Comparison of ENCODE assay signal across 28 cellular contexts in the genomic region with DNA sequence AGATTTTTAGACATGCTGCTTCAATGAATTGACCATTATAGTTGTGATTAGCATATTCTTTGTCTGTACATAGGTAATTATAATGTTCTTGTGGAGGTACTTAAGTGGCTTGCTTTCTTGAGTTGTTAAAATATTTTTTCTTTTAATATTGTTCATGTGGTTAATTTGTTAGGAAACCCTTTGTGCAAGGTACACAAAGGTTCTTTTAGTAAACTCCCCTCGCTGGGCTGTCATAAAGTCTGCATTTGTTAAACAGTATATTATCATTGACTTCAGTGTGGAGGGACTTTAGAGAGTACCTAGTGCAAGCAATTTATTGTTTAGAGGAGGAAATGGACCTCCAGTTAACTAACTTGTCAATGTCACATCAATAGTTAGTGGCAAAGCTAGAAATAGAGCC.
"Had no signal": no experiment of that assay in that cellular context is flagged by ENCODE, and none has a peak within 500 bp of the region (broad histone marks: within the 10 kb centered on the region; RNA-seq: fewer than 3 reads in every experiment).

No MANE protein-coding gene starts in this region.

- H3K4me3 Mint-ChIP-seq: immature natural killer cell; naive thymus-derived CD8-positive, alpha-beta T cell; nephron; neural crest cell; stimulated activated effector memory CD8-positive, alpha-beta T cell treated with anti-CD3 and anti-CD28 coated beads, Interleukin-12 subunit alpha, Interleukin-12 subunit beta, amount 100 ng/mL, for 72 hours; stimulated activated naive CD8-positive, alpha-beta T cell treated with anti-CD3 and anti-CD28 coated beads, Interleukin-15, amount 100 ng/mL, for 72 hours; type B pancreatic cell had no signal

- H3K27ac Mint-ChIP-seq: immature natural killer cell; naive thymus-derived CD8-positive, alpha-beta T cell; stimulated activated effector memory CD8-positive, alpha-beta T cell treated with anti-CD3 and anti-CD28 coated beads, Interleukin-12 subunit alpha, Interleukin-12 subunit beta, amount 100 ng/mL, for 72 hours; stimulated activated naive CD8-positive, alpha-beta T cell treated with anti-CD3 and anti-CD28 coated beads, Interleukin-15, amount 100 ng/mL, for 72 hours; type B pancreatic cell had no signal

- ATAC-seq: mucosa of descending colon; naive thymus-derived CD8-positive, alpha-beta T cell; pancreas; right cardiac atrium; sciatic nerve; stimulated activated effector memory CD8-positive, alpha-beta T cell treated with anti-CD3 and anti-CD28 coated beads, Interleukin-12 subunit alpha, Interleukin-12 subunit beta, amount 100 ng/mL, for 72 hours; stimulated activated naive CD8-positive, alpha-beta T cell treated with anti-CD3 and anti-CD28 coated beads, Interleukin-15, amount 100 ng/mL, for 72 hours had no signal

- H3K4me1 Mint-ChIP-seq: immature natural killer cell; naive thymus-derived CD8-positive, alpha-beta T cell; nephron; stimulated activated effector memory CD8-positive, alpha-beta T cell treated with anti-CD3 and anti-CD28 coated beads, Interleukin-12 subunit alpha, Interleukin-12 subunit beta, amount 100 ng/mL, for 72 hours; stimulated activated naive CD8-positive, alpha-beta T cell treated with anti-CD3 and anti-CD28 coated beads, Interleukin-15, amount 100 ng/mL, for 72 hours had no signal

- H3K4me3 ChIP-seq: left ventricle myocardium inferior, lung, mucosa of descending colon, pancreas, prostate gland, skin epidermis, spleen, tibial nerve, uterus had no signal

- DNase-seq: hypothalamus; immature natural killer cell; kidney; left ventricle myocardium inferior; mesendoderm; midbrain; mucosa of descending colon; naive thymus-derived CD8-positive, alpha-beta T cell; nucleus accumbens; pancreas; posterior cingulate gyrus; retina; right cardiac atrium; spleen; stimulated activated CD4-positive, alpha-beta T cell treated with anti-CD3 and anti-CD28 coated beads, Interleukin-4, amount 100 ng/mL, for 24 hours; stimulated activated naive CD4-positive, alpha-beta T cell; stimulated activated naive CD8-positive, alpha-beta T cell treated with anti-CD3 and anti-CD28 coated beads, Interleukin-15, amount 100 ng/mL, for 72 hours; substantia nigra; uterus had no signal

- H3K27me3 ChIP-seq: pancreas, spleen, tibial nerve, uterus had no signal

- H3K27me3 Mint-ChIP-seq: naive thymus-derived CD8-positive, alpha-beta T cell; stimulated activated naive CD8-positive, alpha-beta T cell treated with anti-CD3 and anti-CD28 coated beads, Interleukin-15, amount 100 ng/mL, for 72 hours; type B pancreatic cell had no signal

- H3K27ac ChIP-seq: left ventricle myocardium inferior, pancreas, prostate gland, skin epidermis, spleen, uterus had no signal

- H3K36me3 Mint-ChIP-seq: stimulated activated effector memory CD8-positive, alpha-beta T cell treated with anti-CD3 and anti-CD28 coated beads, Interleukin-12 subunit alpha, Interleukin-12 subunit beta, amount 100 ng/mL, for 72 hours had no signal

- H3K9me3 Mint-ChIP-seq: immature natural killer cell; nephron; stimulated activated effector memory CD8-positive, alpha-beta T cell treated with anti-CD3 and anti-CD28 coated beads, Interleukin-12 subunit alpha, Interleukin-12 subunit beta, amount 100 ng/mL, for 72 hours; stimulated activated naive CD8-positive, alpha-beta T cell treated with anti-CD3 and anti-CD28 coated beads, Interleukin-15, amount 100 ng/mL, for 72 hours; type B pancreatic cell had no signal
